24 cellular contexts compared by ENCODE assay signal in genomic region chr1:4622821-4623220, GRCh38. TPM values are rescaled to one million over a fixed set of nuclear protein-coding genes. Genes with fewer than 3 reads are reported as not detected.
"Had no signal": no experiment of that assay in that cellular context is flagged by ENCODE, and none has a peak within 500 bp of the region (broad histone marks: within the 10 kb centered on the region; RNA-seq: fewer than 3 reads in every experiment).

No MANE protein-coding gene starts in this region.

- H3K36me3 ChIP-seq: left lung, neutrophil, right atrium auricular region, stomach, thyroid gland, transverse colon, upper lobe of left lung had no signal

- H3K9me3 ChIP-seq: left lung, neutrophil, right atrium auricular region, stomach, testis, thyroid gland, transverse colon, upper lobe of left lung had no signal

- FAIRE-seq: keratinocyte, small intestine, urothelium cell line had no signal

- H3K27ac ChIP-seq: left lung, neutrophil, right atrium auricular region, stomach, testis, thyroid gland, transverse colon, upper lobe of left lung had no signal

- DNase-seq: hippocampal formation; left colon; left lung; naive thymus-derived CD8-positive, alpha-beta T cell; occipital lobe; small intestine; stimulated activated CD4-positive, alpha-beta T cell treated with anti-CD3 and anti-CD28 coated beads, Interleukin-1b, Interleukin-23, amount 100 ng/mL, for 48 hours; stimulated activated CD4-positive, alpha-beta T cell treated with anti-CD3 and anti-CD28 coated beads, Interleukin-2, amount 100 ng/mL, for 48 hours; stimulated activated CD4-positive, alpha-beta T cell treated with anti-CD3 and anti-CD28 coated beads, Interleukin-4, amount 100 ng/mL, for 4 hours; stimulated activated CD8-positive, alpha-beta memory T cell treated with anti-CD3 and anti-CD28 coated beads, Interleukin-4, amount 100 ng/mL, for 48 hours; stimulated activated naive CD4-positive, alpha-beta T cell treated with Interleukin-2 at 50 U/mL for 16 hours; stomach; testis; thyroid gland; transverse colon; upper lobe of left lung had no signal

- H3K27me3 ChIP-seq: neutrophil, right atrium auricular region, testis, thyroid gland, transverse colon, upper lobe of left lung had no signal

- ATAC-seq: left colon; left lung; naive thymus-derived CD8-positive, alpha-beta T cell; sciatic nerve; stimulated activated memory B cell treated with anti-CD40 and anti-IgM and Interleukin-4, amounts not matched to agents 10 μg/mL and 1 μg/mL and 100 μg/mL, for 72 hours had no signal

- H3K4me1 ChIP-seq: left lung, right atrium auricular region, stomach, testis, transverse colon, upper lobe of left lung had no signal

- H3K4me3 ChIP-seq: left lung, lung, right atrium auricular region, stomach, testis, thyroid gland, transverse colon, upper lobe of left lung had no signal

RNA-seq across cellular contexts. Expression of gene AJAP1, which starts 31.6 kb away (rescaled TPM):
- total RNA-seq: pulmonary artery endothelial cell had no signal
